9 cellular contexts compared by ENCODE assay signal in the genomic region with DNA sequence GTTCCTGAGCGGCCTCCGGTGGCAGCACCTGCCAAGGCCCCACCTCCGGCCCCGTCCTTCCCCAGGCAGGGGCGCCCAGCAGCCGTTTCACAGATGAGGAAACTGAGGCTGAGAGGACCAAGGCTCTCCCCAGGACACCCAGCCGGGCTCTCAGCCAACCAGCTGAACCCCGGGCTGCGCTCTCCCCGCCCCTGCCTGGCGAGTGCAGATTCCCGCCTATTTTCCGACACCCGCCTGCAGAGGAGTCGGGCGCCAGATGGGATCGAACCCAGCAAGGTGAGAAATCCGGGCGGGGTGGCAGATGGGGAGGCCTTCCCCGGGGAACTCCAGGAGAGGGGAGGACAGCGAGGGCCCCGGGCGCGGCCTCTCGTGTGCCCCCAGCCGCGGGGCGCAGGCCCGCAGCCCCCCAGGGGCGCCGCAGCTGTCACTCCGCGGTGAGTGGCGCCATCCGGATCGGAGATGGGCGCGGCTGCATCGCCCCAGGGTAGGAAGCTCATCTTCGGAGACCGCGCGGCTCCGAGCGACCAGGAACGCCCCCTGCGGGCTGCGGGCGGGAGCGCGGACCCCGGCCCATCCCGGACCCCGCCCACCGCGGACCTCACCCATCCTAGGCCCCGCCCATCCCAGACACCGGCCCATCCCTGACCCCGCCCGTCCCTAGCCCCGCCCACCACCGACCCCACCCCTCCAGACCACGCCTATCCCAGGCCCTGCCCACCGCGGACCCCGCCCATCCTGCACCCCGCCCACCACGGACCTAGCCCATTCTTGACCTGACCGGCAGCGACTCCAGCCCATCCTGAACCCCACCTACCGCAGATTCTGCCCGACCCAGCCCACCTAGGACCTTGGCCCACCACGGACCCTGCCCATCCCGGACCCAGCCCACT.
DNase-seq lines count a peak whose midpoint lies in the region; TF ChIP-seq lines count a peak whose summit lies in the region.
"Had no signal": no experiment of that assay in that cellular context is flagged by ENCODE, and none has a peak within 500 bp of the region (broad histone marks: within the 10 kb centered on the region; RNA-seq: fewer than 3 reads in every experiment).

No MANE protein-coding gene starts in this region.

- H3K4me1 ChIP-seq in transverse colon (peaks cover 0 to 6% (median 3%) of the 10 kb centered on the region in 4 donors), stomach (peaks cover 0 to 11% (median 5%) of the 10 kb centered on the region in 4 donors)

- TF ChIP-seq CTCF in nephron (IDR thresholded peaks at IDR 0.05; ENCODE audit: unreplicated experiment in 3 of 3) (peak; percentile 48 to 63 (median 53)), transverse colon (IDR thresholded peaks at IDR 0.05) (no peak), stomach (IDR thresholded peaks at IDR 0.05) (no peak)

- WGBS in transverse colon (ENCODE audit: low coverage in 1 of 2), 2 donors = 11% methylated on average over 39 of the region's 74 CpGs; no CpG with 5 or more reads in 1 of the 2 donors
- 2 to 9% (median 5%) methylated on average over 31 to 74 of the region's 74 CpGs for WGBS in stomach, 5 donors

- peaks cover 75% of the 10 kb centered on the region for H3K27me3 Mint-ChIP-seq in activated T-cell treated with anti-CD3 and anti-CD28 coated beads, Interleukin-2, amount 50 U/mL, for 24 hours
- H3K27me3 Mint-ChIP-seq in nephron (ENCODE audit: low read depth) = peaks cover 81% of the 10 kb centered on the region

- H3K4me1 Mint-ChIP-seq in activated T-cell treated with anti-CD3 and anti-CD28 coated beads, Interleukin-2, amount 50 U/mL, for 24 hours (ENCODE audit: low read depth) = no peaks in the 10 kb centered on the region
- peaks cover 10% of the 10 kb centered on the region for H3K4me1 Mint-ChIP-seq in nephron

- TF ChIP-seq POLR2A in transverse colon (IDR thresholded peaks at IDR 0.05) (no peak), stomach (IDR thresholded peaks at IDR 0.05) (no peak)

- H3K36me3 Mint-ChIP-seq in activated T-cell treated with anti-CD3 and anti-CD28 coated beads, Interleukin-2, amount 50 U/mL, for 24 hours (ENCODE audit: low read depth) = no peaks in the 10 kb centered on the region
- H3K36me3 Mint-ChIP-seq in nephron (ENCODE audit: low read depth) = no peaks in the 10 kb centered on the region

- no peaks in the 10 kb centered on the region for H3K9me3 Mint-ChIP-seq in activated T-cell treated with anti-CD3 and anti-CD28 coated beads, Interleukin-2, amount 50 U/mL, for 24 hours
- peaks cover 3% of the 10 kb centered on the region for H3K9me3 Mint-ChIP-seq in nephron

- H3K27ac Mint-ChIP-seq in activated T-cell treated with anti-CD3 and anti-CD28 coated beads, Interleukin-2, amount 50 U/mL, for 24 hours = no peak overlapping the region
- H3K27ac Mint-ChIP-seq in nephron = no peak overlapping the region

- TF ChIP-seq EP300 in transverse colon (IDR thresholded peaks at IDR 0.05; ENCODE audit: low read depth) (no peak), stomach (IDR thresholded peaks at IDR 0.05) (no peak)

- H3K4me3 ChIP-seq in transverse colon (no peak overlapping the region), stomach (peak overlapping the region in 2 of 4 donors; percentile 1 to 13)
- H3K4me3 ChIP-seq: heart left ventricle had no signal

- H3K27ac ChIP-seq in transverse colon = no peak overlapping the region
- H3K27ac ChIP-seq in stomach = no peak overlapping the region
- H3K27ac ChIP-seq: heart left ventricle had no signal

- DNase-seq in NCI-H146 (lab: John Stamatoyannopoulos, UW) = peak; percentile 60
- DNase-seq in NCI-H146 treated with DMSO at 0.1 percent for 48 hours (lab: John Stamatoyannopoulos, UW; ENCODE audit: unreplicated experiment) = no peak
- peak; percentile 63 for DNase-seq in NCI-H1694 (lab: John Stamatoyannopoulos, UW)
- DNase-seq in activated T-cell treated with anti-CD3 and anti-CD28 coated beads, Interleukin-2, amount 50 U/mL, for 24 hours = peak; percentile 58
- DNase-seq in transverse colon = no peak
- no peak for DNase-seq in activated gamma-delta T cell treated with Interleukin-2 at 50 U/mL for 16 hours
- DNase-seq in stomach = no peak

- in situ Hi-C loops in transverse colon (cut with MboI; ENCODE audit: low pct_ligation_motif_present in 1 of 4, low pct_unique_long_range_greater_than_20kb in 1 of 4, low sequenced_read_pairs in 3 of 4) = no loop called here

- H3K27me3 ChIP-seq in transverse colon (peaks cover 88% of the 10 kb centered on the region), stomach (peaks cover 34 to 100% (median 63%) of the 10 kb centered on the region in 3 donors)

- H3K9me3 ChIP-seq in transverse colon (peaks cover 0 to 6% of the 10 kb centered on the region in 2 donors), stomach (peaks cover 0 to 24% (median 23%) of the 10 kb centered on the region in 4 donors)

- H3K36me3 ChIP-seq in transverse colon = no peaks in the 10 kb centered on the region
- H3K36me3 ChIP-seq in stomach = no peaks in the 10 kb centered on the region
- H3K36me3 ChIP-seq: heart left ventricle had no signal

- H3K4me3 Mint-ChIP-seq in activated T-cell treated with anti-CD3 and anti-CD28 coated beads, Interleukin-2, amount 50 U/mL, for 24 hours = no peak overlapping the region
- no peak overlapping the region for H3K4me3 Mint-ChIP-seq in nephron

- intact Hi-C loops in transverse colon (cut with DNase I; ENCODE audit: low total_unique reads) = no loop called here
- intact Hi-C loops in stomach (cut with DNase I; ENCODE audit: low total_unique reads) = no loop called here

Comparison
In these comparisons a context has a peak if more than half of its experiments do, and no peak if none do; other contexts are left out.
1. DNase-seq: peak in NCI-H146 (single experiment), NCI-H1694 (single experiment) and activated T-cell treated with anti-CD3 and anti-CD28 coated beads, Interleukin-2, amount 50 U/mL, for 24 hours (single experiment); none in NCI-H146 treated with DMSO at 0.1 percent for 48 hours (single experiment), transverse colon (single experiment), activated gamma-delta T cell treated with Interleukin-2 at 50 U/mL for 16 hours (single experiment) and stomach (single experiment).
2. CTCF ChIP-seq: peak in nephron (3 of 3); none in transverse colon (0 of 5) and stomach (0 of 7).